8 cellular contexts compared by ENCODE assay signal in the genomic region with DNA sequence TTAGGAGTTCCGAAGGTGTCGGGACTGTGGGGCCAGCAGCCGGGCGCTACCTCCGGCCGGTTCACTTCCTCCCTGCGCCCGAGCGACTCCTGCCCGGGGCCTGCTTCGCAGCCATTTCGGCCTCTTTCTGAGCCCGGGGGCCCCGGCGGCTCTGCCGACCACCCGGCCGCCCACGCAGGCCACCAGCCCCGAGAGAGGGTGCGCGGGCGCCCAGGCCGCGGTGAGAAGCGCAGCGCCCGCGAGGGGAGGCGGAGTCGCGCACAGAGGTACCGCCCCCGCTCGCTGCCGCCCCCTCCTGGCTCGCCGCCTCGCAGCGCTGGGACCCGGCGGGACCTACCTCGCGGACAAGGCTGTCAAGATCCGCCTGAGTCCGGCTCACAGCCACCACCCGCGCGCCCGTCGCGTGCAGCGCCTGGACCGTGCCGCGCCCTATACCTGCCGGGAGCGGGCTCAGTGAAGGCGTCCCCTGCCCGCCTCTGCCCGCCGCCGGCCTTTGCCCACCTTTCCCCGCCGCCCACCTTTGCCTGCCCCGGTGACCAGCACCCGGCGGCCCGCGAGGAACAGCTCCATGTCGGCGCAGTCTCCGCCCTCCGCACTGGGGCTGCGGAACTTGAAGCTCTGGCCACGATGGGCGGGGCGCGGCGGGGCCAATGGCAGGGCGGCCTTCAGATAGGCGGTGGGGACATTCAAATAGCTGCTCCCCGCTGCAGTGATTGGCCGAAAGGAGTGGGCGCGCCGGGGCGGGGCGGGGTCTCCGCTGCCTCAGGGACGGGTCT. TPM values are rescaled to one million over a fixed set of nuclear protein-coding genes. Genes with fewer than 3 reads are reported as not detected.
DNase-seq lines count a peak whose midpoint lies in the region; ATAC-seq and TF ChIP-seq lines count a peak whose summit lies in the region.

A gene (minus strand): TSS at position 585 of the 776 bp plus-strand sequence. CDS start 15 bp downstream, at position 570.

- ATAC-seq in GM21737 (IDR thresholded peaks at IDR 0.05; ENCODE audit: unreplicated experiment): peak; percentile 83

- H3K4me3 ChIP-seq in Peyer's patch (peak within 1 kb of the TSS; percentile 60 to 85 (median 74)), esophagus (ENCODE audit: low read depth in 1 of 2, low read length in 2 of 2) (peak within 1 kb of the TSS; percentile 48 to 61), muscle layer of duodenum (ENCODE audit: low read depth in 1 of 2, low read length in 2 of 2) (peak within 1 kb of the TSS; percentile 64 to 73)

- H3K4me1 ChIP-seq in Peyer's patch (peaks cover 0 to 18% (median 13%) of the 10 kb centered on the region in 4 donors), esophagus (ENCODE audit: control insufficient read depth in 2 of 2, insufficient read depth in 2 of 2, low read length in 1 of 2) (peaks cover 10 to 13% of the 10 kb centered on the region in 2 donors), muscle layer of duodenum (ENCODE audit: control insufficient read depth in 1 of 2, insufficient read depth in 2 of 2, low read length in 2 of 2) (peaks cover 8 to 18% of the 10 kb centered on the region in 2 donors)

- DNase-seq in DMS79 treated with DMSO at 0.1 percent for 48 hours (lab: John Stamatoyannopoulos, UW): peak; percentile 61
- peak; percentile 99 for DNase-seq in Peyer's patch
- peak; percentile 97 for DNase-seq in activated T-cell treated with anti-CD3 and anti-CD28 coated beads, Interleukin-2, amount 50 U/mL, for 48 hours
- peak; percentile 86 to 93 for DNase-seq in stimulated activated CD8-positive, alpha-beta memory T cell treated with anti-CD3 and anti-CD28 coated beads, Interleukin-7, amount 100 ng/mL, for 4 hours (ENCODE audit: low read depth in 2 of 2)

- H3K9me3 ChIP-seq in KOPT-K1 (ENCODE audit: insufficient read depth, low read length, poor library complexity, severe bottlenecking) (no peaks in the 10 kb centered on the region), Peyer's patch (no peaks in the 10 kb centered on the region), esophagus (ENCODE audit: control insufficient read depth in 2 of 2, insufficient read depth in 1 of 2, low read depth in 1 of 2, low read length in 1 of 2) (no peaks in the 10 kb centered on the region), muscle layer of duodenum (ENCODE audit: control insufficient read depth in 1 of 2, low read length in 2 of 2) (no peaks in the 10 kb centered on the region)

- 0 to 1% methylated on average over 70 to 91 of the region's 91 CpGs for WGBS in esophagus, 2 donors

- no peaks in the 10 kb centered on the region; the same call in 1 of the 2 replicates for H3K36me3 ChIP-seq in KOPT-K1 (ENCODE audit: insufficient read depth, low read length)
- no peaks in the 10 kb centered on the region for H3K36me3 ChIP-seq in Peyer's patch
- peaks cover 3% of the 10 kb centered on the region in 2 donors for H3K36me3 ChIP-seq in esophagus (ENCODE audit: control insufficient read depth in 2 of 2, insufficient read depth in 2 of 2, low read length in 1 of 2)
- no peaks in the 10 kb centered on the region for H3K36me3 ChIP-seq in muscle layer of duodenum (ENCODE audit: control insufficient read depth in 1 of 2, insufficient read depth in 2 of 2, low read length in 2 of 2)

- H3K27me3 ChIP-seq in Peyer's patch (no peaks in the 10 kb centered on the region), esophagus (ENCODE audit: control insufficient read depth in 1 of 2, insufficient read depth in 2 of 2, low read length in 2 of 2) (no peaks in the 10 kb centered on the region), muscle layer of duodenum (ENCODE audit: low read depth, low read length) (no peaks in the 10 kb centered on the region)

- peak; percentile 92 to 99 for TF ChIP-seq POLR2A in Peyer's patch (IDR thresholded peaks at IDR 0.05)

- TF ChIP-seq CTCF in Peyer's patch (IDR thresholded peaks at IDR 0.05): peak; percentile 72 to 94 (median 92)

- H3K27ac ChIP-seq in KOPT-K1 (ENCODE audit: low read depth, low read length, poor library complexity, severe bottlenecking): peak within 1 kb of the TSS; percentile 65
- peak within 1 kb of the TSS; percentile 93 to 100 (median 96) for H3K27ac ChIP-seq in Peyer's patch
- peak within 1 kb of the TSS; percentile 91 to 93 for H3K27ac ChIP-seq in esophagus (ENCODE audit: low read depth in 2 of 2, low read length in 1 of 2)
- peak within 1 kb of the TSS; percentile 51 for H3K27ac ChIP-seq in muscle layer of duodenum (ENCODE audit: low read length)

RNA-seq across cellular contexts. Expression of the gene that starts here (rescaled TPM):
- 100 to 1,000 TPM in 2 of 4 donors, 10 to 100 TPM in 2; 68.5 to 104 (median 86.8) TPM for total RNA-seq in Peyer's patch
- polyA plus RNA-seq in esophagus: 100 to 1,000 TPM; 136 to 145 TPM

Comparison
In these comparisons a context has a peak if more than half of its experiments do, and no peak if none do; other contexts are left out.
1. Peak in every context shown above with its lines: DNase-seq, ATAC-seq, H3K4me3 ChIP-seq and H3K27ac ChIP-seq.